ENCODE assay signal across 8 cellular contexts in the genomic region with DNA sequence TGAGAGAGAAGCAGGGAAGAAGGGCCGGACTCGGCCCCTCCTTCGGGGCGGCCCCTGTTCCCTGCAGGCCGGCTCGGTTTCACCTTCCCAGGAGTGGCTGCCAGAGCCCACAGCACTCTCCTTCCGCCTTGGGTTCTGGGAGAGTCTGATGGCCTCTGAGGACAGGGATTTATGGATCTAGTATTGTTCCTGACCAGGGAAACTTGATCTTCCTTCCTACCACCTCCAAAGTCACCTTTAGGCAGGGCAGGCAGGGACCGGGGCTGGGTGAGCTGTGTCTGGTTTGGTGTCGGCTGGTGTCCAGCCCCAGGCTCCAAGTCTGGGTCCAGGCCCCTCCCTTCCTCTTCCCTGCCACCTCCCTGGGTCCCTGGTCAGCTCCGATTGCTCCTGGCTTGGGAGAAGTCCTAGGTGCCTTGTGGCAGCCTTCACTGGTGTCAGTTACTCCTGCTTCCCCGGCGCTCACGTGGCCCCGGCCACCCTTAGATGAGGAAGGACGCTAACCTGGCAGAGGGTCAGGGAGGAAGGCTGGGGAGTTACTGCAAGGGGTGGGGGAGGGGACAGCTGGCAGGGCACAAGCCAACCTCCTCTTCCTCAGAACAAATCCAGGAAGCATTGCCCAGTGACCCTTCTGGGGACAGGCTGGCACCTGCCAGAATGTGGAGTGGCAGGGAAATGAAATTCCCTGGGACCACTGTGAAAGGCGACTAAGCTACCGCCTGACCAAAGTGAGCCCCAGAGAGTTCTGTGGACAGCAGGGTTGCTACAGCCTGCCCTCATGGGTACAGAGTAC. TPM values are rescaled to one million over a fixed set of nuclear protein-coding genes. Genes with fewer than 3 reads are reported as not detected.
DNase-seq lines count a peak whose midpoint lies in the region; ATAC-seq, FAIRE-seq and TF ChIP-seq lines count a peak whose summit lies in the region.

No MANE protein-coding gene starts in this region.

- peak overlapping the region; percentile 96 for H2BK5ac ChIP-seq in H1 (ENCODE audit: low read depth, low read length)

- H3K79me1 ChIP-seq in H1 (ENCODE audit: low read depth, low read length), result no peaks in the 10 kb centered on the region; the same call in 1 of the 2 replicates

- peak overlapping the region; percentile 98 for H2AK5ac ChIP-seq in H1 (ENCODE audit: low read depth, low read length)

- FAIRE-seq in H1 (lab: Jason Lieb, UNC), result no peak

- peak overlapping the region; percentile 60; the same call in 1 of the 2 replicates for H3K18ac ChIP-seq in H1 (ENCODE audit: extremely low read depth, low read length)

- H3K4me3 ChIP-seq in H1 (ENCODE audit: extremely low read depth in 1 of 4, insufficient read depth in 2 of 4, low read depth in 3 of 4, low read length in 4 of 4), result peak overlapping the region in 1 of 4 experiments; percentile 46; a peak in 1 of 8 replicates

- H4K91ac ChIP-seq in H1 (replicated peaks; ENCODE audit: insufficient read length, low read length), result peak overlapping the region; percentile 82

- peak overlapping the region; percentile 86; the same call in 1 of the 2 replicates for H2BK20ac ChIP-seq in H1 (ENCODE audit: low read length)

- no peaks in the 10 kb centered on the region for H4K20me1 ChIP-seq in H1 (replicated peaks in 1 of 2; ENCODE audit: control insufficient read depth in 1 of 2, insufficient read depth in 2 of 2, low read length in 2 of 2)

- TF ChIP-seq EP300 in H1 (IDR thresholded peaks at IDR 0.05; ENCODE audit: borderline replicate concordance in 1 of 2, low read depth in 2 of 2, low read length in 2 of 2), result no peak

- H3K56ac ChIP-seq in H1 (replicated peaks; ENCODE audit: insufficient read length, low read depth, low read length), result peak overlapping the region; percentile 37

- no peaks in the 10 kb centered on the region for H3K9me3 ChIP-seq in H1 (ENCODE audit: insufficient read depth in 2 of 2, low read depth in 1 of 2, low read length in 1 of 2)

- TF ChIP-seq CTCF in H1 (IDR thresholded peaks at IDR 0.05; ENCODE audit: control extremely low read depth in 1 of 3, insufficient read depth in 1 of 3, low read depth in 1 of 3, low read length in 3 of 3) (no peak), osteocyte (IDR thresholded peaks at IDR 0.05) (no peak)

- no peaks in the 10 kb centered on the region for H3K23me2 ChIP-seq in H1 (ENCODE audit: low read depth, low read length)

- CTCF ChIA-PET in H1 (lab: Charles Lee; ENCODE audit: partially characterized antibody), result interaction anchor here (0.9 to 2.1 kb wide), 5 partner anchors 8 to 84 kb away, joined by 4 to 9 read pairs (median 6); no protein-coding TSS in a partner anchor

- DNase-seq in D341Med (ENCODE audit: low spot score), result peak; percentile 28
- DNase-seq in NCI-H2196 treated with DMSO at 0.1 percent for 48 hours (lab: John Stamatoyannopoulos, UW; ENCODE audit: unreplicated experiment), result peak; percentile 43
- no peak for DNase-seq in H1 (ENCODE audit: low read depth in 1 of 2, low spot score in 2 of 2)
- DNase-seq in osteocyte (ENCODE audit: extremely low spot score, unreplicated experiment), result no peak
- DNase-seq in NCI-H748 (lab: John Stamatoyannopoulos, UW; ENCODE audit: unreplicated experiment), result no peak
- no peak for DNase-seq in activated gamma-delta T cell treated with Interleukin-2 at 50 U/mL for 16 hours
- no peak for DNase-seq in NCI-H2081 treated with DMSO at 0.1 percent for 48 hours (lab: John Stamatoyannopoulos, UW)

- H3K27ac Mint-ChIP-seq in osteocyte (ENCODE audit: unreplicated experiment), result peak overlapping the region; percentile 80

- TF ChIP-seq RAD21 in H1 (IDR thresholded peaks at IDR 0.05 in 1 of 2, conservative IDR thresholded peaks at IDR 0.05 in 1 of 2; ENCODE audit: low read depth in 2 of 2, low read length in 2 of 2), result no peak

- H3K36me3 Mint-ChIP-seq in osteocyte (ENCODE audit: unreplicated experiment), result peaks cover 18% of the 10 kb centered on the region

- no peaks in the 10 kb centered on the region for H3K27me3 ChIP-seq in H1 (replicated peaks in 1 of 4; ENCODE audit: control insufficient read depth in 3 of 4, extremely low read depth in 1 of 4, insufficient read depth in 3 of 4, low read length in 3 of 4)

- peak overlapping the region; percentile 96; the same call in 1 of the 2 replicates for H2BK12ac ChIP-seq in H1 (ENCODE audit: low read depth, low read length)

- peaks cover 0 to 42% (median 36%) of the 10 kb centered on the region in 4 experiments; a peak in 6 of 7 replicates for H3K4me1 ChIP-seq in H1 (replicated peaks in 1 of 4; ENCODE audit: control insufficient read depth in 3 of 4, insufficient read depth in 4 of 4, low read length in 3 of 4)

- no peak overlapping the region for H2AFZ ChIP-seq in H1 (ENCODE audit: low read length)

- H3K4me2 ChIP-seq in H1 (ENCODE audit: insufficient read depth in 1 of 2, low read depth in 2 of 2, low read length in 2 of 2), result peak overlapping the region; percentile 64 to 75

- peak overlapping the region; percentile 8 for H3K4ac ChIP-seq in H1 (replicated peaks; ENCODE audit: insufficient read length, low read depth, low read length)

- no peak overlapping the region for H3K23ac ChIP-seq in H1 (ENCODE audit: insufficient read length)

- H3K9me3 Mint-ChIP-seq in osteocyte (ENCODE audit: unreplicated experiment), result no peaks in the 10 kb centered on the region

- no peak overlapping the region for H4K5ac ChIP-seq in H1 (ENCODE audit: insufficient read length, low read depth, low read length)

- H3K14ac ChIP-seq in H1 (ENCODE audit: insufficient read length), result no peak overlapping the region

- H3K36me3 ChIP-seq in H1 (ENCODE audit: control insufficient read depth in 2 of 4, insufficient read depth in 4 of 4, low read length in 3 of 4), result peaks cover 0 to 3% (median 0%) of the 10 kb centered on the region in 4 experiments; a peak in 1 of 8 replicates

- no peaks in the 10 kb centered on the region for H3K27me3 Mint-ChIP-seq in osteocyte (ENCODE audit: unreplicated experiment)

- H3K4me1 Mint-ChIP-seq in osteocyte (ENCODE audit: unreplicated experiment), result peaks cover 16% of the 10 kb centered on the region

- 75% methylated on average over 16 of the region's 17 CpGs; no CpG with 5 or more reads in 1 of the 2 experiments for WGBS in H1 (ENCODE audit: extremely low coverage in 1 of 2, insufficient coverage in 1 of 2, insufficient read length in 1 of 2, insufficient replicate concordance in 2 of 2, low coverage in 1 of 2, low lambda C conversion rate in 2 of 2, missing lambda C conversion rate in 1 of 2), 2 experiments

- peak overlapping the region; percentile 32 for H3K4me3 Mint-ChIP-seq in osteocyte (ENCODE audit: unreplicated experiment)

- H3K79me2 ChIP-seq in H1 (ENCODE audit: control insufficient read depth in 1 of 2, insufficient read depth in 2 of 2, low read length in 2 of 2), result no peaks in the 10 kb centered on the region

- peak overlapping the region; percentile 29 for H2BK120ac ChIP-seq in H1 (replicated peaks; ENCODE audit: low read depth, low read length)

- POLR2A ChIA-PET in H1 (lab: Charles Lee; ENCODE audit: partially characterized antibody), result interaction anchor here (0.6 to 3.5 kb wide), 11 partner anchors 8 to 70 kb away, joined by 3 to 15 read pairs (median 4); partner anchors contain the start of gene RFX1

- H4K8ac ChIP-seq in H1 (ENCODE audit: extremely low read depth, insufficient read depth, low read length), result peak overlapping the region; percentile 75

- no peak for ATAC-seq in HG03108 (IDR thresholded peaks at IDR 0.05; ENCODE audit: unreplicated experiment)

- H2BK15ac ChIP-seq in H1 (ENCODE audit: low read length), result peak overlapping the region; percentile 88

- no peak overlapping the region; the same call in 1 of the 2 replicates for H3K27ac ChIP-seq in H1 (ENCODE audit: low read depth, low read length)

- H3K9ac ChIP-seq in H1 (replicated peaks in 1 of 4; ENCODE audit: extremely low read depth in 1 of 4, low read depth in 3 of 4, low read length in 3 of 4), result no peak overlapping the region; a peak in 1 of 7 replicates

- no peak for TF ChIP-seq POLR2A in H1 (IDR thresholded peaks at IDR 0.05; ENCODE audit: control extremely low read depth in 1 of 2, low read depth in 2 of 2, low read length in 2 of 2)

RNA-seq across cellular contexts. Expression of gene RFX1, which starts 18.8 kb away (rescaled TPM):
- total RNA-seq in H1 (2021; fragmentation: NEBNext Ultra II Directional; extraction: Animal tissue kit (Norgen Biotek cat#: 25700)), result 16.1 and 17.0 TPM in 2 replicates
- polyA plus RNA-seq in H1 (2011; rRNA removed), result 4.9 and 10.4 TPM in 2 replicates
- 3.4 TPM for polyA plus RNA-seq in H1 (2011; cell fraction: cytosol; rRNA removed)
- 13.6 TPM for polyA plus RNA-seq in H1 (2011; cell fraction: nucleus; rRNA removed)
- 10.7 to 19.4 TPM (median 17.4 TPM) in 4 replicates for polyA plus RNA-seq in H1 (2012, experiment 1 of 2)
- polyA plus RNA-seq in H1 (2012, experiment 2 of 2), result 11.3 TPM
- 8.7 TPM for polyA plus RNA-seq in H1 (2013, experiment 1 of 2)
- polyA plus RNA-seq in H1 (2013, experiment 2 of 2), result 8.1 TPM
- 1.9 and 2.7 TPM in 2 replicates for polyA minus RNA-seq in H1 (2011; rRNA and poly(A)+ RNA removed)
- polyA minus RNA-seq in H1 (2011; cell fraction: cytosol; rRNA and poly(A)+ RNA removed), result 19.2 TPM
- 9.3 TPM for polyA minus RNA-seq in H1 (2011; cell fraction: nucleus; rRNA and poly(A)+ RNA removed)
- 12.3 and 15.7 TPM in 2 replicates for total RNA-seq in osteocyte

RNA-seq across cellular contexts. Expression of gene DCAF15, which starts 35.0 kb away (rescaled TPM):
- total RNA-seq in H1 (2021; fragmentation: NEBNext Ultra II Directional; extraction: Animal tissue kit (Norgen Biotek cat#: 25700)), result 68.7 and 77.1 TPM in 2 replicates
- polyA plus RNA-seq in H1 (2011; rRNA removed), result 80.8 and 127 TPM in 2 replicates
- polyA plus RNA-seq in H1 (2011; cell fraction: cytosol; rRNA removed), result 69.0 TPM
- 277 TPM for polyA plus RNA-seq in H1 (2011; cell fraction: nucleus; rRNA removed)
- 53.4 to 97.6 TPM (median 89.3 TPM) in 4 replicates for polyA plus RNA-seq in H1 (2012, experiment 1 of 2)
- polyA plus RNA-seq in H1 (2012, experiment 2 of 2), result 56.8 TPM
- 47.2 TPM for polyA plus RNA-seq in H1 (2013, experiment 1 of 2)
- polyA plus RNA-seq in H1 (2013, experiment 2 of 2), result 42.2 TPM
- polyA minus RNA-seq in H1 (2011; rRNA and poly(A)+ RNA removed), result 36.7 and 59.9 TPM in 2 replicates
- polyA minus RNA-seq in H1 (2011; cell fraction: cytosol; rRNA and poly(A)+ RNA removed), result 32.1 TPM
- 66.5 TPM for polyA minus RNA-seq in H1 (2011; cell fraction: nucleus; rRNA and poly(A)+ RNA removed)
- 27.4 and 29.3 TPM in 2 replicates for total RNA-seq in osteocyte

RNA-seq across cellular contexts. Expression of gene RLN3, which starts 40.7 kb away (rescaled TPM):
- not detected in 2 replicates for total RNA-seq in H1 (2021; fragmentation: NEBNext Ultra II Directional; extraction: Animal tissue kit (Norgen Biotek cat#: 25700))
- not detected in 2 replicates for polyA plus RNA-seq in H1 (2011; rRNA removed)
- not detected for polyA plus RNA-seq in H1 (2011; cell fraction: cytosol; rRNA removed)
- polyA plus RNA-seq in H1 (2011; cell fraction: nucleus; rRNA removed), result not detected
- not detected in 4 replicates for polyA plus RNA-seq in H1 (2012, experiment 1 of 2)
- not detected for polyA plus RNA-seq in H1 (2012, experiment 2 of 2)
- not detected for polyA plus RNA-seq in H1 (2013, experiment 1 of 2)
- polyA plus RNA-seq in H1 (2013, experiment 2 of 2), result not detected
- not detected in 2 replicates for polyA minus RNA-seq in H1 (2011; rRNA and poly(A)+ RNA removed)
- not detected for polyA minus RNA-seq in H1 (2011; cell fraction: cytosol; rRNA and poly(A)+ RNA removed)
- not detected for polyA minus RNA-seq in H1 (2011; cell fraction: nucleus; rRNA and poly(A)+ RNA removed)
- total RNA-seq in osteocyte, result not detected in 2 replicates

RNA-seq across cellular contexts. Expression of gene IL27RA, which starts 44.3 kb away (rescaled TPM):
- total RNA-seq in H1 (2021; fragmentation: NEBNext Ultra II Directional; extraction: Animal tissue kit (Norgen Biotek cat#: 25700)), result 14.7 and 15.1 TPM in 2 replicates
- polyA plus RNA-seq in H1 (2011; rRNA removed), result 9.9 and 10.8 TPM in 2 replicates
- 10.1 TPM for polyA plus RNA-seq in H1 (2011; cell fraction: cytosol; rRNA removed)
- polyA plus RNA-seq in H1 (2011; cell fraction: nucleus; rRNA removed), result 10.7 TPM
- polyA plus RNA-seq in H1 (2012, experiment 1 of 2), result 10.1 to 14.2 TPM (median 12.6 TPM) in 4 replicates
- polyA plus RNA-seq in H1 (2012, experiment 2 of 2), result 12.9 TPM
- polyA plus RNA-seq in H1 (2013, experiment 1 of 2), result 24.7 TPM
- 24.8 TPM for polyA plus RNA-seq in H1 (2013, experiment 2 of 2)
- polyA minus RNA-seq in H1 (2011; rRNA and poly(A)+ RNA removed), result 5.9 TPM in 2 replicates
- polyA minus RNA-seq in H1 (2011; cell fraction: cytosol; rRNA and poly(A)+ RNA removed), result 8.6 TPM
- 3.5 TPM for polyA minus RNA-seq in H1 (2011; cell fraction: nucleus; rRNA and poly(A)+ RNA removed)
- 1.8 and 1.9 TPM in 2 replicates for total RNA-seq in osteocyte

RNA-seq across cellular contexts. Expression of gene PODNL1, which starts 49.1 kb away (rescaled TPM):
- total RNA-seq in H1 (2021; fragmentation: NEBNext Ultra II Directional; extraction: Animal tissue kit (Norgen Biotek cat#: 25700)), result 0.75 and 1.5 TPM in 2 replicates
- 1.0 and 2.3 TPM in 2 replicates for polyA plus RNA-seq in H1 (2011; rRNA removed)
- 1.8 TPM for polyA plus RNA-seq in H1 (2011; cell fraction: cytosol; rRNA removed)
- polyA plus RNA-seq in H1 (2011; cell fraction: nucleus; rRNA removed), result 2.7 TPM
- polyA plus RNA-seq in H1 (2012, experiment 1 of 2), result 0.61 to 2.0 TPM (median 1.5 TPM) in 4 replicates
- polyA plus RNA-seq in H1 (2012, experiment 2 of 2), result 1.7 TPM
- polyA plus RNA-seq in H1 (2013, experiment 1 of 2), result 0.18 TPM
- 0.68 TPM for polyA plus RNA-seq in H1 (2013, experiment 2 of 2)
- polyA minus RNA-seq in H1 (2011; rRNA and poly(A)+ RNA removed), result 0.22 TPM in 1 of 2 replicates, not detected in the other
- polyA minus RNA-seq in H1 (2011; cell fraction: cytosol; rRNA and poly(A)+ RNA removed), result not detected
- 1.2 TPM for polyA minus RNA-seq in H1 (2011; cell fraction: nucleus; rRNA and poly(A)+ RNA removed)
- 2.3 and 2.4 TPM in 2 replicates for total RNA-seq in osteocyte

Comparison
In these comparisons a context has a peak if more than half of its experiments do, and no peak if none do; other contexts are left out.
1. DNase-seq: peak in D341Med (single experiment) and NCI-H2196 treated with DMSO at 0.1 percent for 48 hours (single experiment); none in H1 (0 of 2), osteocyte (single experiment), NCI-H748 (single experiment), activated gamma-delta T cell treated with Interleukin-2 at 50 U/mL for 16 hours (single experiment) and NCI-H2081 treated with DMSO at 0.1 percent for 48 hours (single experiment).